Comparison of ENCODE assay signal across 14 cellular contexts in genomic region chr1:64950284-64950809, GRCh38. TPM values are rescaled to one million over a fixed set of nuclear protein-coding genes. Genes with fewer than 3 reads are reported as not detected.
DNase-seq lines count a peak whose midpoint lies in the region; ATAC-seq and TF ChIP-seq lines count a peak whose summit lies in the region.
"Had no signal": no experiment of that assay in that cellular context is flagged by ENCODE, and none has a peak within 500 bp of the region (broad histone marks: within the 10 kb centered on the region; RNA-seq: fewer than 3 reads in every experiment).

No MANE protein-coding gene starts in this region.

- H3K4me3 Mint-ChIP-seq in activated CD4-positive, alpha-beta T cell treated with anti-CD3 and anti-CD28 coated beads for 36 hours: no peak overlapping the region
- H3K4me3 Mint-ChIP-seq in Calu3 (ENCODE audit: low read depth, unreplicated experiment): no peak overlapping the region
- H3K4me3 Mint-ChIP-seq in activated naive CD8-positive, alpha-beta T cell: no peak overlapping the region
- H3K4me3 Mint-ChIP-seq in naive thymus-derived CD8-positive, alpha-beta T cell: peak overlapping the region; percentile 34 to 74 (median 48)

- H3K36me3 Mint-ChIP-seq in activated CD4-positive, alpha-beta T cell treated with anti-CD3 and anti-CD28 coated beads for 36 hours (ENCODE audit: low read depth): no peaks in the 10 kb centered on the region
- H3K36me3 Mint-ChIP-seq in Calu3 (ENCODE audit: insufficient read depth, unreplicated experiment): peaks cover 7% of the 10 kb centered on the region
- peaks cover under 1% of the 10 kb centered on the region for H3K36me3 Mint-ChIP-seq in activated naive CD8-positive, alpha-beta T cell
- H3K36me3 Mint-ChIP-seq in naive thymus-derived CD8-positive, alpha-beta T cell: peaks cover 0 to 6% (median 0%) of the 10 kb centered on the region in 3 donors

- no peaks in the 10 kb centered on the region for H3K27me3 Mint-ChIP-seq in activated CD4-positive, alpha-beta T cell treated with anti-CD3 and anti-CD28 coated beads for 36 hours
- no peaks in the 10 kb centered on the region for H3K27me3 Mint-ChIP-seq in Calu3 (ENCODE audit: unreplicated experiment)
- H3K27me3 Mint-ChIP-seq in activated naive CD8-positive, alpha-beta T cell: no peaks in the 10 kb centered on the region
- H3K27me3 Mint-ChIP-seq in naive thymus-derived CD8-positive, alpha-beta T cell: no peaks in the 10 kb centered on the region

- POLR2A ChIA-PET in activated CD4-positive, alpha-beta T cell treated with anti-CD3 and anti-CD28 coated beads for 36 hours (lab: Charles Lee): no interaction called here
- POLR2A ChIA-PET in naive thymus-derived CD8-positive, alpha-beta T cell (lab: Charles Lee): interaction anchor here (2.1 kb wide), 1 partner anchor 15 kb away, joined by 7 read pairs; the partner anchor contains the start of gene JAK1

- H3K9me3 Mint-ChIP-seq in activated CD4-positive, alpha-beta T cell treated with anti-CD3 and anti-CD28 coated beads for 36 hours (ENCODE audit: low read depth): no peaks in the 10 kb centered on the region
- no peaks in the 10 kb centered on the region for H3K9me3 Mint-ChIP-seq in Calu3 (ENCODE audit: low read depth, unreplicated experiment)
- no peaks in the 10 kb centered on the region for H3K9me3 Mint-ChIP-seq in activated naive CD8-positive, alpha-beta T cell (ENCODE audit: low read depth)
- no peaks in the 10 kb centered on the region for H3K9me3 Mint-ChIP-seq in naive thymus-derived CD8-positive, alpha-beta T cell

- no peak for TF ChIP-seq CTCF in Calu3 (IDR thresholded peaks at IDR 0.05; ENCODE audit: unreplicated experiment)

- no peak for ATAC-seq in activated CD4-positive, alpha-beta T cell treated with anti-CD3 and anti-CD28 coated beads for 36 hours
- no peak for ATAC-seq in naive thymus-derived CD8-positive, alpha-beta T cell
- no peak for ATAC-seq in GM18858 (IDR thresholded peaks at IDR 0.05; ENCODE audit: unreplicated experiment)

- intact Hi-C loops in activated CD4-positive, alpha-beta T cell treated with anti-CD3 and anti-CD28 coated beads for 36 hours (cut with DNase I, micrococcal nuclease): no loop called here
- intact Hi-C loops in Calu3 (cut with micrococcal nuclease; ENCODE audit: unreplicated experiment): no loop called here

- peaks cover 74% of the 10 kb centered on the region for H3K4me1 Mint-ChIP-seq in activated CD4-positive, alpha-beta T cell treated with anti-CD3 and anti-CD28 coated beads for 36 hours
- peaks cover 59% of the 10 kb centered on the region for H3K4me1 Mint-ChIP-seq in Calu3 (ENCODE audit: low read depth, unreplicated experiment)
- H3K4me1 Mint-ChIP-seq in activated naive CD8-positive, alpha-beta T cell (ENCODE audit: low read depth): peaks cover 70% of the 10 kb centered on the region
- peaks cover 38 to 78% (median 73%) of the 10 kb centered on the region in 4 donors for H3K4me1 Mint-ChIP-seq in naive thymus-derived CD8-positive, alpha-beta T cell

- CTCF ChIA-PET in activated CD4-positive, alpha-beta T cell treated with anti-CD3 and anti-CD28 coated beads for 36 hours (lab: Charles Lee): interaction anchor here (0.7 kb wide), 1 partner anchor 184 kb away, joined by 3 read pairs; no protein-coding TSS in a partner anchor
- CTCF ChIA-PET in Calu3 (lab: Charles Lee): no interaction called here

- no TSS peak for BruUV-seq in Calu3 (replicated peaks; lab: Mats Ljungman, UMichigan)

- DNase-seq in activated CD4-positive, alpha-beta T cell treated with anti-CD3 and anti-CD28 coated beads for 36 hours: no peak
- no peak for DNase-seq in activated CD4-positive, alpha-beta T cell treated with anti-CD3 and anti-CD28 coated beads, Interleukin-2, amount 50 U/mL, for 48 hours
- DNase-seq in Calu3: no peak
- no peak for DNase-seq in naive thymus-derived CD8-positive, alpha-beta T cell
- no peak for DNase-seq in amniotic stem cell (lab: John Stamatoyannopoulos, UW)
- no peak for DNase-seq in retina
- DNase-seq: effector CD8-positive, alpha-beta T cell; KG1; left colon; NCI-H1092 treated with DMSO at 0.1 percent for 48 hours; Right ventricle myocardium superior; upper lobe of left lung had no signal

- H3K27ac Mint-ChIP-seq in activated CD4-positive, alpha-beta T cell treated with anti-CD3 and anti-CD28 coated beads for 36 hours: peak overlapping the region; percentile 88
- H3K27ac Mint-ChIP-seq in Calu3 (ENCODE audit: unreplicated experiment): peak overlapping the region; percentile 91
- H3K27ac Mint-ChIP-seq in activated naive CD8-positive, alpha-beta T cell: peak overlapping the region; percentile 86
- peak overlapping the region in 6 of 10 donors; percentile 1 to 89 (median 36) for H3K27ac Mint-ChIP-seq in naive thymus-derived CD8-positive, alpha-beta T cell

RNA-seq across cellular contexts. Expression of gene JAK1, which starts 16.0 kb away (rescaled TPM):
- total RNA-seq in activated CD4-positive, alpha-beta T cell treated with anti-CD3 and anti-CD28 coated beads for 36 hours: 100 to 1,000 TPM; 100 to 114 TPM
- 107 and 130 TPM in 2 replicates for total RNA-seq in Calu3 (2022)
- total RNA-seq in naive thymus-derived CD8-positive, alpha-beta T cell: 100 to 1,000 TPM; 346 to 361 TPM
- polyA plus RNA-seq in naive thymus-derived CD8-positive, alpha-beta T cell: 100 to 1,000 TPM; 162 to 244 (median 174) TPM

Comparison
In these comparisons a context has a peak if more than half of its experiments do, and no peak if none do; other contexts are left out.
1. H3K27ac Mint-ChIP-seq: peak in every context shown above with its lines; median percentile 91 in Calu3; 88 in activated CD4-positive, alpha-beta T cell treated with anti-CD3 and anti-CD28 coated beads for 36 hours; 86 in activated naive CD8-positive, alpha-beta T cell; 36 in naive thymus-derived CD8-positive, alpha-beta T cell.
2. H3K4me3 Mint-ChIP-seq: peak in naive thymus-derived CD8-positive, alpha-beta T cell (10 of 10); none in activated CD4-positive, alpha-beta T cell treated with anti-CD3 and anti-CD28 coated beads for 36 hours (single experiment), Calu3 (single experiment) and activated naive CD8-positive, alpha-beta T cell (single experiment).